ENCODE assay signal across 8 cellular contexts in the genomic region with DNA sequence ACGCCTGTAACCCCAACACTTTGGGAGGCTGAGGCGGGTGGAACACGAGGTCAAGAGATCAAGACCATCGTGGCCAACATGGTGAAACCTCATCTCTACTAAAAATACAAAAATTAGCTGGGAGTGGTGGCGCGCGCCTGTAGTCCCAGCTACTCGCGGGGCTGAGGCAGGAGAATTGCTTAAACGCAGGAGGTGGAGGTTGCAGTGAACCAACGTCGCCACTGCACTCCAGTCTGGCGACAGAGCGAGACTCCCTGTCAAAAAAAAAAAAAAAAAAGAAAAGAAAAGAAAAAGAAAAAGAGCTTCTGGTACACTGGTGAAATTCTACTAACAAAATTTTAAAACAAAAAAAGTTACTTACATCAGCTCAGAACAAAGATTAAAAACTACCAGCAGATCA. TPM values are rescaled to one million over a fixed set of nuclear protein-coding genes. Genes with fewer than 3 reads are reported as not detected.
DNase-seq lines count a peak whose midpoint lies in the region; ATAC-seq and TF ChIP-seq lines count a peak whose summit lies in the region.
"Not testable (repeated sequence)": the region's sequence is repeated elsewhere in the genome, so short reads cannot be mapped to it uniquely, and the experiment has no call there.

No MANE protein-coding gene starts in this region.

- H3K36me3 Mint-ChIP-seq in MCF 10A (ENCODE audit: insufficient read depth, unreplicated experiment) = not testable (repeated sequence)

- peak overlapping the region; percentile 87 for H3K4me3 Mint-ChIP-seq in MCF 10A (ENCODE audit: unreplicated experiment)

- not testable (repeated sequence) for H3K27me3 ChIP-seq in MG63; lower lobe of right lung (ENCODE audit: low read depth); prostate gland (replicated peaks; ENCODE audit: insufficient read depth); upper lobe of right lung

- H3K9me3 Mint-ChIP-seq in MCF 10A (ENCODE audit: unreplicated experiment) = not testable (repeated sequence)

- TF ChIP-seq CTCF in VCaP (conservative IDR thresholded peaks at IDR 0.05) (peak; percentile 49; the same call in 1 of the 2 replicates), fibroblast of pulmonary artery (IDR thresholded peaks at IDR 0.05; ENCODE audit: low read length, missing control alignments) (peak; percentile 14), upper lobe of right lung (IDR thresholded peaks at IDR 0.05) (peak; percentile 17)
- TF ChIP-seq CTCF in MCF 10A (IDR thresholded peaks at IDR 0.05; ENCODE audit: unreplicated experiment); lower lobe of right lung (IDR thresholded peaks at IDR 0.05); prostate gland (IDR thresholded peaks at IDR 0.05): not testable (repeated sequence)

- POLR2A ChIA-PET in MCF 10A (lab: Yijun Ruan, JAX) = interaction anchor here (0.6 to 4.1 kb wide), 8 partner anchors 9 to 755 kb away, joined by 3 to 45 read pairs (median 4); a partner anchor contains a TSS

- intact Hi-C loops in MCF 10A (cut with micrococcal nuclease); lower lobe of right lung (cut with DNase I); upper lobe of right lung (cut with DNase I): not testable (repeated sequence)
- intact Hi-C loops in prostate gland (cut with DNase I) = loop anchor here (5.0 kb wide), 1 partner anchor 49 kb away; a partner anchor contains a TSS

- H3K27me3 Mint-ChIP-seq in MCF 10A (ENCODE audit: insufficient read depth, unreplicated experiment) = not testable (repeated sequence)

- DNase-seq in DMS53 (lab: John Stamatoyannopoulos, UW) = peak; percentile 27
- DNase-seq in MG63 = peak; percentile 4
- not testable (repeated sequence) for DNase-seq in MCF 10A (ENCODE audit: unreplicated experiment); lower lobe of right lung; prostate gland (ENCODE audit: low spot score); upper lobe of right lung
- DNase-seq in fibroblast of pulmonary artery (ENCODE audit: low read depth) = peak; percentile 60

- CTCF ChIA-PET in MCF 10A (lab: Yijun Ruan, JAX) = interaction anchor here (0.6 to 1.5 kb wide), 7 partner anchors 14 to 1931 kb away, joined by 3 to 12 read pairs (median 3); no protein-coding TSS in a partner anchor

- peaks cover 21% of the 10 kb centered on the region for H3K4me1 ChIP-seq in lower lobe of right lung
- not testable (repeated sequence) for H3K4me1 ChIP-seq in prostate gland (replicated peaks); upper lobe of right lung

- H3K4me1 Mint-ChIP-seq in MCF 10A (ENCODE audit: insufficient read depth, unreplicated experiment) = peaks cover 10% of the 10 kb centered on the region

- BruUV-seq in MCF 10A (replicated peaks; lab: Mats Ljungman, UMichigan) = not testable (repeated sequence)

- H3K27ac ChIP-seq in VCaP (peak overlapping the region; percentile 78), lower lobe of right lung (peak overlapping the region; percentile 100), prostate gland (peak overlapping the region; percentile 91 to 98), upper lobe of right lung (peak overlapping the region; percentile 100)

- not testable (repeated sequence) for ATAC-seq in lower lobe of right lung, upper lobe of right lung

- TF ChIP-seq POLR2A in prostate gland (IDR thresholded peaks at IDR 0.05) = not testable (repeated sequence)

- H3K4me3 ChIP-seq in MG63 = peak overlapping the region; percentile 81
- peak overlapping the region; percentile 96 for H3K4me3 ChIP-seq in fibroblast of pulmonary artery (replicated peaks; ENCODE audit: low read depth, low read length)
- H3K4me3 ChIP-seq in lower lobe of right lung = peak overlapping the region; percentile 75
- H3K4me3 ChIP-seq in prostate gland = peak overlapping the region; percentile 58 to 93
- peak overlapping the region; percentile 85 for H3K4me3 ChIP-seq in upper lobe of right lung

- H3K36me3 ChIP-seq in MG63, lower lobe of right lung, prostate gland, upper lobe of right lung: not testable (repeated sequence)

- H3K27ac Mint-ChIP-seq in MCF 10A (ENCODE audit: low read depth, unreplicated experiment) = peak overlapping the region; percentile 96

- 50% methylated on average over 14 of the region's 14 CpGs for WGBS in prostate gland

- H3K9me3 ChIP-seq in MG63, lower lobe of right lung, prostate gland, upper lobe of right lung: not testable (repeated sequence)

RNA-seq across cellular contexts. Expression of a gene that starts 1.4 kb away (rescaled TPM):
- 12.8 and 17.2 TPM in 2 replicates for total RNA-seq in MG63 (2014; rRNA removed; shearing (Covaris generic); ENCODE audit: low replicate concordance)
- total RNA-seq in MCF 10A (2022) = 23.2 and 25.0 TPM in 2 replicates
- total RNA-seq in lower lobe of right lung = 48.5 TPM
- total RNA-seq in prostate gland = 10 to 100 TPM; 22.2 to 38.6 TPM
- 43.7 TPM for total RNA-seq in upper lobe of right lung

RNA-seq across cellular contexts. Expression of a gene that starts 48.3 kb away (rescaled TPM):
- total RNA-seq in MG63 (2014; rRNA removed; shearing (Covaris generic); ENCODE audit: low replicate concordance) = 2,302 and 3,969 TPM in 2 replicates
- total RNA-seq in MCF 10A (2022) (1,285 and 1,607 TPM in 2 replicates), lower lobe of right lung (713 TPM), prostate gland (1,000 to 10,000 TPM; 1,039 to 1,980 TPM), upper lobe of right lung (711 TPM)
